12 cellular contexts compared by ENCODE assay signal in genomic region chr2:20569464-20570223, GRCh38.
A peak's percentile ranks its signal among the peaks of the same experiment; 100 is the strongest.
DNase-seq lines count a peak whose midpoint lies in the region; ATAC-seq and TF ChIP-seq lines count a peak whose summit lies in the region.
"Had no signal": no experiment of that assay in that cellular context is flagged by ENCODE, and none has a peak within 500 bp of the region (broad histone marks: within the 10 kb centered on the region; RNA-seq: fewer than 3 reads in every experiment).

No MANE protein-coding gene starts in this region.

- intact Hi-C loops in left ventricle myocardium inferior (cut with micrococcal nuclease) (no loop called here), Right ventricle myocardium inferior (cut with DNase I) (loop anchor here (2.0 kb wide), 1 partner anchor 45 kb away; no protein-coding TSS in a partner anchor), esophagus squamous epithelium (cut with DNase I) (no loop called here), ovary (cut with DNase I) (no loop called here)

- no peak overlapping the region for H3K4me2 ChIP-seq in neuronal stem cell (ENCODE audit: insufficient read depth, low read length, poor library complexity, severe bottlenecking)

- no peak overlapping the region for H3K9ac ChIP-seq in neuronal stem cell (ENCODE audit: low read depth, low read length, poor library complexity)

- H3K23ac ChIP-seq in neuronal stem cell (ENCODE audit: low read depth, low read length, poor library complexity), result no peak overlapping the region

- no peak for TF ChIP-seq CTCF in left ventricle myocardium inferior (IDR thresholded peaks at IDR 0.05; ENCODE audit: borderline replicate concordance)
- no peak for TF ChIP-seq CTCF in esophagus squamous epithelium (IDR thresholded peaks at IDR 0.05)
- no peak for TF ChIP-seq CTCF in upper lobe of left lung (IDR thresholded peaks at IDR 0.05)
- no peak for TF ChIP-seq CTCF in ovary (IDR thresholded peaks at IDR 0.05)

- H3K18ac ChIP-seq in neuronal stem cell (ENCODE audit: low read length), result peak overlapping the region; percentile 54

- TF ChIP-seq POLR2A in esophagus squamous epithelium (IDR thresholded peaks at IDR 0.05), result no peak
- TF ChIP-seq POLR2A in upper lobe of left lung (IDR thresholded peaks at IDR 0.05), result no peak
- TF ChIP-seq POLR2A in ovary (IDR thresholded peaks at IDR 0.05), result no peak

- H2BK15ac ChIP-seq in neuronal stem cell (ENCODE audit: low read length), result no peak overlapping the region

- no peak overlapping the region for H4K8ac ChIP-seq in neuronal stem cell (ENCODE audit: low read depth, low read length)

- H2BK5ac ChIP-seq in neuronal stem cell (ENCODE audit: low read length), result no peak overlapping the region

- H2BK120ac ChIP-seq in neuronal stem cell (ENCODE audit: low read depth, low read length), result no peak overlapping the region

- H4K91ac ChIP-seq in neuronal stem cell (ENCODE audit: low read depth, low read length, poor library complexity), result no peak overlapping the region

- H3K4me1 ChIP-seq in left ventricle myocardium inferior, result peaks cover 93% of the 10 kb centered on the region
- H3K4me1 ChIP-seq in esophagus squamous epithelium, result peaks cover 0 to 85% (median 46%) of the 10 kb centered on the region in 3 donors
- H3K4me1 ChIP-seq in neuronal stem cell (ENCODE audit: control insufficient read depth in 2 of 2, insufficient read depth in 1 of 2, low read depth in 1 of 2, low read length in 2 of 2), result peaks cover 31 to 44% of the 10 kb centered on the region in 2 donors
- peaks cover 24 to 63% (median 40%) of the 10 kb centered on the region in 4 donors for H3K4me1 ChIP-seq in upper lobe of left lung
- peaks cover 12% of the 10 kb centered on the region for H3K4me1 ChIP-seq in ovary (ENCODE audit: insufficient read depth)

- no peak overlapping the region for H2AFZ ChIP-seq in neuronal stem cell (ENCODE audit: low read length)

- H3K14ac ChIP-seq in neuronal stem cell (ENCODE audit: low read length), result no peak overlapping the region

- ATAC-seq in Right ventricle myocardium inferior, result no peak
- ATAC-seq in upper lobe of left lung (ENCODE audit: low FRiP score in 2 of 2), result no peak

- H3K27me3 ChIP-seq in left ventricle myocardium inferior (ENCODE audit: low read depth) (no peaks in the 10 kb centered on the region), esophagus squamous epithelium (no peaks in the 10 kb centered on the region), neuronal stem cell (ENCODE audit: control insufficient read depth in 3 of 3, insufficient read depth in 3 of 3, low read depth in 1 of 3, low read length in 3 of 3) (peaks cover 0 to 8% (median 0%) of the 10 kb centered on the region in 3 experiments), upper lobe of left lung (no peaks in the 10 kb centered on the region), ovary (no peaks in the 10 kb centered on the region)

- H3K79me1 ChIP-seq in neuronal stem cell (ENCODE audit: low read depth, low read length), result no peaks in the 10 kb centered on the region

- TF ChIP-seq EP300 in upper lobe of left lung (IDR thresholded peaks at IDR 0.05) (no peak), ovary (IDR thresholded peaks at IDR 0.05) (no peak)

- H3K9me3 ChIP-seq in left ventricle myocardium inferior (replicated peaks), result no peaks in the 10 kb centered on the region
- no peaks in the 10 kb centered on the region for H3K9me3 ChIP-seq in esophagus squamous epithelium
- H3K9me3 ChIP-seq in neuronal stem cell (replicated peaks in 1 of 2; ENCODE audit: control insufficient read depth in 2 of 2, insufficient read depth in 1 of 2, low read depth in 1 of 2, low read length in 2 of 2), result peaks cover 0 to 2% of the 10 kb centered on the region in 2 donors
- no peaks in the 10 kb centered on the region for H3K9me3 ChIP-seq in upper lobe of left lung
- H3K9me3 ChIP-seq in ovary, result no peaks in the 10 kb centered on the region

- H3K4ac ChIP-seq in neuronal stem cell (ENCODE audit: low read length), result no peak overlapping the region

- no peaks in the 10 kb centered on the region for H3K36me3 ChIP-seq in left ventricle myocardium inferior
- no peaks in the 10 kb centered on the region for H3K36me3 ChIP-seq in esophagus squamous epithelium
- H3K36me3 ChIP-seq in neuronal stem cell (replicated peaks in 1 of 2; ENCODE audit: control insufficient read depth in 2 of 2, insufficient read depth in 2 of 2, low read length in 2 of 2), result no peaks in the 10 kb centered on the region
- no peaks in the 10 kb centered on the region for H3K36me3 ChIP-seq in upper lobe of left lung
- H3K36me3 ChIP-seq in ovary, result no peaks in the 10 kb centered on the region

- H3K4me3 ChIP-seq in left ventricle myocardium inferior (no peak overlapping the region), esophagus squamous epithelium (no peak overlapping the region), neuronal stem cell (ENCODE audit: low read length in 2 of 2) (no peak overlapping the region), upper lobe of left lung (no peak overlapping the region), ovary (no peak overlapping the region)

- no peak overlapping the region for H2BK12ac ChIP-seq in neuronal stem cell (ENCODE audit: low read length)

- DNase-seq in left ventricle myocardium inferior (no peak), Right ventricle myocardium inferior (ENCODE audit: missing footprints) (no peak), esophagus squamous epithelium (lab: John Stamatoyannopoulos, UW) (no peak), neuronal stem cell (ENCODE audit: low spot score) (no peak), upper lobe of left lung (no peak), ovary (no peak), NCI-H1105 (lab: John Stamatoyannopoulos, UW) (no peak)
- DNase-seq in activated CD4-positive, CD25-positive, alpha-beta regulatory T cell treated with anti-CD3 and anti-CD28 coated beads, Interleukin-2, amount 50 U/mL, for 72 hours, result no peak
- DNase-seq: activated CD4-positive, alpha-beta T cell treated with anti-CD3 and anti-CD28 coated beads, Interleukin-2, amount 50 U/mL, for 48 hours; effector CD4-positive, alpha-beta T cell; NCI-H748 treated with DMSO at 0.1 percent for 48 hours; stimulated activated naive CD4-positive, alpha-beta T cell had no signal

- 63 to 64% methylated on average over 6 to 7 of the region's 7 CpGs for WGBS in esophagus squamous epithelium, 2 donors
- WGBS in neuronal stem cell (ENCODE audit: extremely low coverage in 2 of 2, insufficient read length in 2 of 2, insufficient replicate concordance in 1 of 2), 2 donors, result no CpG with 5 or more reads among the region's 7 CpGs
- WGBS in upper lobe of left lung, 2 donors, result 66 to 68% methylated on average over 7 of the region's 7 CpGs
- WGBS in ovary, 3 donors, result 69 to 79% (median 71%) methylated on average over 7 of the region's 7 CpGs

- H3K27ac ChIP-seq in left ventricle myocardium inferior (replicated peaks), result peak overlapping the region; percentile 89
- peak overlapping the region in 3 of 4 donors; percentile 18 to 74 (median 74) for H3K27ac ChIP-seq in esophagus squamous epithelium
- no peak overlapping the region for H3K27ac ChIP-seq in neuronal stem cell (replicated peaks; ENCODE audit: low read length)
- H3K27ac ChIP-seq in upper lobe of left lung, result peak overlapping the region; percentile 22 to 79 (median 50)
- H3K27ac ChIP-seq in ovary, result no peak overlapping the region

- H2AK5ac ChIP-seq in neuronal stem cell (ENCODE audit: low read depth, low read length), result no peak overlapping the region

Comparison
In these comparisons a context has a peak if more than half of its experiments do, and no peak if none do; other contexts are left out.
1. H3K27ac ChIP-seq: peak in left ventricle myocardium inferior (single experiment), esophagus squamous epithelium (3 of 4) and upper lobe of left lung (4 of 4); none in neuronal stem cell (single experiment) and ovary (0 of 2).